In genomic region chr11:2175659-2176058, GRCh38 we compare ENCODE assay signal across 15 cellular contexts. TPM values are rescaled to one million over a fixed set of nuclear protein-coding genes. Genes with fewer than 3 reads are reported as not detected.
DNase-seq lines count a peak whose midpoint lies in the region; ATAC-seq and TF ChIP-seq lines count a peak whose summit lies in the region.
"Had no signal": no experiment of that assay in that cellular context is flagged by ENCODE, and none has a peak within 500 bp of the region (broad histone marks: within the 10 kb centered on the region; RNA-seq: fewer than 3 reads in every experiment).

No MANE protein-coding gene starts in this region.

- ATAC-seq in esophagus mucosa (peak; percentile 69), gastroesophageal sphincter (no peak)

- H3K79me2 ChIP-seq in osteoblast (ENCODE audit: insufficient read depth, low read length), result no peaks in the 10 kb centered on the region

- H3K36me3 ChIP-seq in NT2/D1 (ENCODE audit: insufficient read depth, insufficient read length, low read length) (no peaks in the 10 kb centered on the region), osteoblast (ENCODE audit: insufficient read depth, low read length) (no peaks in the 10 kb centered on the region), gastroesophageal sphincter (no peaks in the 10 kb centered on the region)

- no peak for TF ChIP-seq EP300 in gastroesophageal sphincter (IDR thresholded peaks at IDR 0.05)

- TF ChIP-seq POLR2A in gastroesophageal sphincter (IDR thresholded peaks at IDR 0.05), result no peak

- TF ChIP-seq CTCF in osteoblast (IDR thresholded peaks at IDR 0.05; ENCODE audit: extremely low read depth, low read depth, low read length) (no peak), gastroesophageal sphincter (IDR thresholded peaks at IDR 0.05) (no peak)

- no peak overlapping the region for H3K4me3 ChIP-seq in NT2/D1 (ENCODE audit: insufficient read length, low read depth)
- H3K4me3 ChIP-seq in osteoblast (ENCODE audit: insufficient read depth, low read length), result no peak overlapping the region
- H3K4me3 ChIP-seq in gastroesophageal sphincter, result no peak overlapping the region

- H3K4me2 ChIP-seq in osteoblast (ENCODE audit: insufficient read depth, low read length), result no peak overlapping the region

- DNase-seq in GM04503 (ENCODE audit: low read depth), result peak; percentile 15
- DNase-seq in NT2/D1 (ENCODE audit: low read depth, low spot score), result no peak
- DNase-seq in osteoblast (ENCODE audit: insufficient read length, low spot score, missing footprints), result peak; percentile 100
- no peak for DNase-seq in NCI-H2227 (lab: John Stamatoyannopoulos, UW; ENCODE audit: unreplicated experiment)
- no peak for DNase-seq in stimulated activated CD4-positive, alpha-beta T cell treated with anti-CD3 and anti-CD28 coated beads, Interleukin-2, amount 100 ng/mL, for 24 hours
- DNase-seq in GM19238 (ENCODE audit: insufficient read length, low spot score), result no peak
- DNase-seq: activated CD4-positive, alpha-beta memory T cell treated with anti-CD3 and anti-CD28 coated beads for 36 hours; activated effector memory CD4-positive, alpha-beta T cell treated with Interleukin-2 at 50 U/mL for 16 hours; caudate nucleus; CD8-positive, alpha-beta memory T cell; OCI-M1; T-helper 9 cell had no signal

- 24% methylated on average over 6 of the region's 13 CpGs; no CpG with 5 or more reads in 1 of the 2 donors for WGBS in gastroesophageal sphincter (ENCODE audit: low coverage in 1 of 2), 2 donors

- no peaks in the 10 kb centered on the region for H4K20me1 ChIP-seq in osteoblast (ENCODE audit: insufficient read depth, low read length)

- H3K9ac ChIP-seq in NT2/D1 (ENCODE audit: insufficient read length, low read depth), result peak overlapping the region; percentile 9

- no peaks in the 10 kb centered on the region for H3K9me3 ChIP-seq in NT2/D1 (ENCODE audit: insufficient read depth, low read length)
- H3K9me3 ChIP-seq in osteoblast (ENCODE audit: low read depth, low read length), result no peaks in the 10 kb centered on the region
- no peaks in the 10 kb centered on the region for H3K9me3 ChIP-seq in gastroesophageal sphincter

- H2AFZ ChIP-seq in osteoblast (ENCODE audit: low read length), result no peak overlapping the region

- H3K4me1 ChIP-seq in NT2/D1 (ENCODE audit: insufficient read depth, insufficient read length), result peaks cover 37% of the 10 kb centered on the region
- H3K4me1 ChIP-seq in osteoblast (ENCODE audit: insufficient read depth, low read length), result peaks cover 15% of the 10 kb centered on the region
- no peaks in the 10 kb centered on the region for H3K4me1 ChIP-seq in gastroesophageal sphincter

- no peak overlapping the region for H3K27ac ChIP-seq in osteoblast (ENCODE audit: low read depth, low read length)
- H3K27ac ChIP-seq in gastroesophageal sphincter, result no peak overlapping the region

- H3K27me3 ChIP-seq in NT2/D1 (ENCODE audit: insufficient read depth, insufficient read length) (no peaks in the 10 kb centered on the region), osteoblast (ENCODE audit: insufficient read depth, low read length) (no peaks in the 10 kb centered on the region), gastroesophageal sphincter (peaks cover 58% of the 10 kb centered on the region)

RNA-seq across cellular contexts. Expression of gene TH, which starts 4.0 kb away (rescaled TPM):
- total RNA-seq in esophagus mucosa (0.40 TPM), osteoblast (under 0.01 TPM in 1 of 2 replicates, not detected in the other), gastroesophageal sphincter (under 1 TPM in 2 of 4 donors, not detected in 2; 0.27 TPM)
- total RNA-seq: activated CD4-positive, alpha-beta memory T cell treated with anti-CD3 and anti-CD28 coated beads for 36 hours; CD8-positive, alpha-beta memory T cell had no signal

RNA-seq across cellular contexts. Expression of gene INS, which starts 14.7 kb away (rescaled TPM):
- total RNA-seq in esophagus mucosa, result not detected
- total RNA-seq in osteoblast, result not detected in 2 replicates
- not detected for total RNA-seq in gastroesophageal sphincter
- total RNA-seq: activated CD4-positive, alpha-beta memory T cell treated with anti-CD3 and anti-CD28 coated beads for 36 hours; CD8-positive, alpha-beta memory T cell; temporal lobe had no signal

RNA-seq across cellular contexts. Expression of gene IGF2, which starts 36.5 kb away (rescaled TPM):
- total RNA-seq in esophagus mucosa (1.6 TPM), osteoblast (53.9 and 68.8 TPM in 2 replicates), gastroesophageal sphincter (10 to 100 TPM in 3 of 4 donors, 1 to 10 TPM in 1; 8.7 to 49.5 (median 28.7) TPM)

Comparison
In these comparisons a context has a peak if more than half of its experiments do, and no peak if none do; other contexts are left out.
1. DNase-seq: peak in GM04503 (single experiment) and osteoblast (single experiment); none in NT2/D1 (single experiment), NCI-H2227 (single experiment), stimulated activated CD4-positive, alpha-beta T cell treated with anti-CD3 and anti-CD28 coated beads, Interleukin-2, amount 100 ng/mL, for 24 hours (0 of 2) and GM19238 (single experiment).